9 cellular contexts compared by ENCODE assay signal in the genomic region with DNA sequence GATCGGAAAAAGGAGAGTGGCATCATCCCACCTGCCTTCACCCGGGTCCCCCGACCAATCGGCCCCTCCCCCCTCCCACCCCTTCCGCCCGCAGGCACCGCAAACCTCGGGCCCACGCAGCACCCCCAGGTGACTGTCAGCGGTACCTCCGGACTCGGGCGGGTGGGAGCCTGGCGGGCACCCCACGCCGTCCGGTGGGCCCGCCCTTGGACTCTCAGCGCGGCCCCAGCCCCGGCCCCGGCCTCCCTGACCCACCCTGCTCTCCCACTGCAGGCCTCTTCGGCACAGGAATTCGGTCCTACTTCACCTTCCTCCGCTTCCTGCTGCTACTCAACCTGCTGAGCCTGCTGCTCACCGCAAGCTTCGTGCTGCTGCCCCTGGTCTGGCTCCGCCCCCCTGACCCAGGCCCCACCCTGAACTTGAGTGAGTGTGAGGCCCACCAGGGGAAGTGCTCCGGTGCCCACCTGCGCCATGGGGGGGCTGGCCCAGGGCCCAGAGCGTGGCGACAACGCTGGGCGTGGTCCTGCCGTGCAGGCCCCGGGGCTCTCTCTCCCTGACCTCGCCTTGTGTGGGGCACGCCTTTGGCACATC. TPM values are rescaled to one million over a fixed set of nuclear protein-coding genes. Genes with fewer than 3 reads are reported as not detected.
DNase-seq lines count a peak whose midpoint lies in the region; ATAC-seq and TF ChIP-seq lines count a peak whose summit lies in the region.
"Had no signal": no experiment of that assay in that cellular context is flagged by ENCODE, and none has a peak within 500 bp of the region (broad histone marks: within the 10 kb centered on the region; RNA-seq: fewer than 3 reads in every experiment).

No MANE protein-coding gene starts in this region.

- H3K4me3 ChIP-seq in Peyer's patch: peak overlapping the region; percentile 46 to 97 (median 50)

- H3K4me1 Mint-ChIP-seq in nephron progenitor cell: peaks cover 31% of the 10 kb centered on the region

- peak overlapping the region; percentile 84 to 99 (median 90) for H3K27ac ChIP-seq in Peyer's patch

- H3K27me3 Mint-ChIP-seq in nephron progenitor cell (ENCODE audit: low read depth, poor library complexity): peaks cover 32% of the 10 kb centered on the region

- DNase-seq in Peyer's patch (peak in 2 of 3 donors; percentile 96 to 98), nephron progenitor cell (peak; percentile 43), D341Med (ENCODE audit: low spot score) (no peak), mucosa of gallbladder (ENCODE audit: low spot score) (no peak), NCI-H2196 treated with DMSO at 0.1 percent for 48 hours (lab: John Stamatoyannopoulos, UW; ENCODE audit: unreplicated experiment) (no peak), NOMO-1 treated with DMSO at 0.1 percent for 48 hours (lab: John Stamatoyannopoulos, UW; ENCODE audit: unreplicated experiment) (no peak)
- DNase-seq in central memory CD4-positive, alpha-beta T cell: peak; percentile 62

- TF ChIP-seq POLR2A in Peyer's patch (IDR thresholded peaks at IDR 0.05): no peak

- ATAC-seq in GM18511 (IDR thresholded peaks at IDR 0.05; ENCODE audit: unreplicated experiment): peak; percentile 27

- TF ChIP-seq CTCF in Peyer's patch (IDR thresholded peaks at IDR 0.05) (no peak), nephron progenitor cell (IDR thresholded peaks at IDR 0.05) (no peak)

- H3K9me3 Mint-ChIP-seq in nephron progenitor cell: no peaks in the 10 kb centered on the region

- no peaks in the 10 kb centered on the region for H3K36me3 ChIP-seq in Peyer's patch

- H3K27me3 ChIP-seq in Peyer's patch: no peaks in the 10 kb centered on the region

- peak overlapping the region; percentile 66 for H3K4me3 Mint-ChIP-seq in nephron progenitor cell

- no peaks in the 10 kb centered on the region for H3K9me3 ChIP-seq in Peyer's patch

- no peaks in the 10 kb centered on the region for H3K36me3 Mint-ChIP-seq in nephron progenitor cell (ENCODE audit: low read depth)

- peaks cover 7 to 50% (median 40%) of the 10 kb centered on the region in 4 donors for H3K4me1 ChIP-seq in Peyer's patch

- H3K27ac Mint-ChIP-seq in nephron progenitor cell: no peak overlapping the region

RNA-seq across cellular contexts. Expression of gene TMC8, which starts 1.6 kb away (rescaled TPM):
- total RNA-seq in Peyer's patch (10 to 100 TPM in 3 of 4 donors, 1 to 10 TPM in 1; 10.0 to 66.8 (median 22.5) TPM), mucosa of gallbladder (16.2 TPM)

RNA-seq across cellular contexts. Expression of gene TMC6, which starts 3.6 kb away (rescaled TPM):
- total RNA-seq in Peyer's patch (100 to 1,000 TPM in 1 of 4 donors, 10 to 100 TPM in 3; 54.5 to 107 (median 94.9) TPM), mucosa of gallbladder (43.9 TPM)

RNA-seq across cellular contexts. Expression of gene C17orf99, which starts 14.0 kb away (rescaled TPM):
- total RNA-seq in Peyer's patch (1 to 10 TPM in 1 of 4 donors, not detected in 3; 1.6 TPM), mucosa of gallbladder (not detected)
- total RNA-seq: lung microvascular endothelial cell had no signal

RNA-seq across cellular contexts. Expression of gene SYNGR2, which starts 36.2 kb away (rescaled TPM):
- total RNA-seq in Peyer's patch (10 to 100 TPM; 51.2 to 87.2 (median 77.3) TPM), mucosa of gallbladder (142 TPM)

RNA-seq across cellular contexts. Expression of gene TK1, which starts 54.7 kb away (rescaled TPM):
- total RNA-seq in Peyer's patch (10 to 100 TPM in 2 of 4 donors, 1 to 10 TPM in 2; 6.2 to 46.2 (median 10.1) TPM), mucosa of gallbladder (4.6 TPM)

Comparison
In these comparisons a context has a peak if more than half of its experiments do, and no peak if none do; other contexts are left out.
1. DNase-seq: peak in Peyer's patch (2 of 3), central memory CD4-positive, alpha-beta T cell (single experiment) and nephron progenitor cell (single experiment); none in D341Med (single experiment), mucosa of gallbladder (single experiment), NCI-H2196 treated with DMSO at 0.1 percent for 48 hours (single experiment) and NOMO-1 treated with DMSO at 0.1 percent for 48 hours (single experiment).